ENCODE assay signal across 23 cellular contexts in the genomic region with DNA sequence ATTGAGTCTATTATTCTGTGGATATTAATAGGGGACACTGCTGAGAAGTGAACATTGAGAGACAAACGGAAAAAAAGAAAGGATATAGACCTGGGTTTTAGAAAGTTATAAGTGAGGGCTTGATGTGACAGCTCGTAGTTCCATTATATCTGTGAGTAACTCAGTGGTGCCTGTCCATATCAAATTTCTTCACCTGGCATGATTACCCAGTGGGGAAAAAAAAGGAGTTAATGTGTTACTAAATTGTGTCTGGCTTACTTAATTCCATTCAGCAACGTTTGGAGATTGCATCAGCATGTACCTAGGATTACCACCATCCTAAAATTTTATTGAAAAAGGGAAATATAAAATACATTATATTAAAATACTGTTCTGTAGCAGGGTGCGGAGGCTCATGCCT.
DNase-seq lines count a peak whose midpoint lies in the region; ATAC-seq, FAIRE-seq and TF ChIP-seq lines count a peak whose summit lies in the region.
"Had no signal": no experiment of that assay in that cellular context is flagged by ENCODE, and none has a peak within 500 bp of the region (broad histone marks: within the 10 kb centered on the region; RNA-seq: fewer than 3 reads in every experiment).

No MANE protein-coding gene starts in this region.

- in situ Hi-C loops in HepG2 (cut with HindIII; ENCODE audit: extremely low pct_ligation_motif_present, low pct_unique_long_range_greater_than_20kb), result no loop called here

- H4K20me1 ChIP-seq in HepG2 (ENCODE audit: insufficient read depth, low read length), result no peaks in the 10 kb centered on the region
- H4K20me1 ChIP-seq: BLaER1 treated with 17β-estradiol and CSF1 and Interleukin-3, amounts not matched to agents 10 nM and 100 nM had no signal

- peak overlapping the region; percentile 32 to 39 for H3K27ac ChIP-seq in liver (ENCODE audit: low read depth in 1 of 2, low read length in 2 of 2)
- H3K27ac ChIP-seq in HepG2 (ENCODE audit: extremely low read length, insufficient read depth, low read length), result no peak overlapping the region
- peak overlapping the region in 2 of 3 donors; percentile 67 to 78 for H3K27ac ChIP-seq in right lobe of liver
- H3K27ac ChIP-seq: 22Rv1; A549; BLaER1 treated with 17β-estradiol and CSF1 and Interleukin-3, amounts not matched to agents 10 nM and 100 nM; C4-2B had no signal

- no peak for DNase-seq in HepG2 (ENCODE audit: low spot score)
- DNase-seq in HuH-7 (ENCODE audit: low spot score), result peak; percentile 9
- peak; percentile 11 for DNase-seq in left kidney (ENCODE audit: low read depth, low spot score)
- no peak for DNase-seq in right lobe of liver
- no peak for DNase-seq in dermis blood vessel endothelial cell
- no peak for DNase-seq in NCI-H1417 (lab: John Stamatoyannopoulos, UW)
- DNase-seq: AML-193; Caco-2; Calu3; CD4-positive, alpha-beta T cell; CD8-positive, alpha-beta T cell; DMS79 treated with DMSO at 0.1 percent for 48 hours; GF-D8 had no signal

- H3K4me2 ChIP-seq in HepG2 (ENCODE audit: low read depth, low read length), result no peak overlapping the region
- H3K4me2 ChIP-seq: A549; BLaER1 treated with 17β-estradiol and CSF1 and Interleukin-3, amounts not matched to agents 10 nM and 100 nM had no signal

- no peak for TF ChIP-seq EP300 in HepG2 (IDR thresholded peaks at IDR 0.05; ENCODE audit: low read depth in 2 of 2, low read length in 2 of 2)
- no peak for TF ChIP-seq EP300 in HepG2 (CRISPR knock-in tag; IDR thresholded peaks at IDR 0.05; ENCODE audit: borderline replicate concordance)

- CTCF ChIA-PET in HepG2 (lab: Yijun Ruan, JAX; ENCODE audit: low intra/inter-chr PET ratio, low total read pairs), result no interaction called here

- H3K4me3 ChIP-seq in liver (ENCODE audit: low read depth in 1 of 3, low read length in 3 of 3), result peak overlapping the region in 1 of 3 donors; percentile 5
- H3K4me3 ChIP-seq in HepG2 (replicated peaks in 1 of 3; ENCODE audit: insufficient read depth in 1 of 3, low read depth in 2 of 3, low read length in 3 of 3), result no peak overlapping the region
- H3K4me3 ChIP-seq in right lobe of liver, result peak overlapping the region in 2 of 3 donors; percentile 12 to 21
- H3K4me3 ChIP-seq: A549; BLaER1 treated with 17β-estradiol and CSF1 and Interleukin-3, amounts not matched to agents 10 nM and 100 nM had no signal

- H3K36me3 ChIP-seq in liver (ENCODE audit: control insufficient read depth in 4 of 4, insufficient read depth in 3 of 4, low read depth in 1 of 4, low read length in 3 of 4) (no peaks in the 10 kb centered on the region), HepG2 (replicated peaks in 1 of 2; ENCODE audit: control insufficient read depth in 1 of 2, insufficient read depth in 2 of 2, low read length in 2 of 2) (no peaks in the 10 kb centered on the region), right lobe of liver (no peaks in the 10 kb centered on the region)
- H3K36me3 ChIP-seq: BLaER1 treated with 17β-estradiol and CSF1 and Interleukin-3, amounts not matched to agents 10 nM and 100 nM had no signal

- H3K79me2 ChIP-seq in HepG2 (ENCODE audit: insufficient read depth, low read length), result no peaks in the 10 kb centered on the region

- TF ChIP-seq POLR2A in HepG2 (IDR thresholded peaks at IDR 0.05; ENCODE audit: insufficient read depth in 1 of 2, low read depth in 2 of 2, low read length in 2 of 2) (no peak), right lobe of liver (IDR thresholded peaks at IDR 0.05) (peak; percentile 51)

- BruUV-seq in HepG2 (replicated peaks; lab: Mats Ljungman, UMichigan), result no TSS peak

- no peak for TF ChIP-seq CTCF in liver (IDR thresholded peaks at IDR 0.05; ENCODE audit: low read depth, low read length, missing input control)
- no peak for TF ChIP-seq CTCF in HepG2 (CRISPR knock-in tag; IDR thresholded peaks at IDR 0.05)
- no peak for TF ChIP-seq CTCF in right lobe of liver (IDR thresholded peaks at IDR 0.05)

- intact Hi-C loops in HepG2 (cut with micrococcal nuclease; ENCODE audit: unreplicated experiment) (no loop called here), right lobe of liver (cut with DNase I) (no loop called here)

- no peak overlapping the region for H3K9ac ChIP-seq in liver (ENCODE audit: low read depth in 1 of 2, low read length in 2 of 2)
- H3K9ac ChIP-seq in HepG2 (ENCODE audit: insufficient read depth, low read depth, low read length), result no peak overlapping the region
- H3K9ac ChIP-seq: BLaER1 treated with 17β-estradiol and CSF1 and Interleukin-3, amounts not matched to agents 10 nM and 100 nM had no signal

- no peak overlapping the region for H2AFZ ChIP-seq in HepG2 (ENCODE audit: low read length)

- H3K27me3 ChIP-seq in liver (ENCODE audit: control insufficient read depth in 4 of 4, insufficient read depth in 4 of 4, low read length in 3 of 4), result no peaks in the 10 kb centered on the region
- H3K27me3 ChIP-seq in HepG2 (ENCODE audit: control insufficient read depth in 1 of 2, insufficient read depth in 2 of 2, low read length in 2 of 2), result no peaks in the 10 kb centered on the region
- H3K27me3 ChIP-seq in right lobe of liver, result no peaks in the 10 kb centered on the region
- H3K27me3 ChIP-seq: BLaER1 treated with 17β-estradiol and CSF1 and Interleukin-3, amounts not matched to agents 10 nM and 100 nM had no signal

- no peak for FAIRE-seq in HepG2 (lab: Jason Lieb, UNC)
- FAIRE-seq: A549, D721Med, G401.6, GM12891, GM19239 had no signal

- peak; percentile 25 to 27 for TF ChIP-seq RAD21 in liver (IDR thresholded peaks at IDR 0.05)
- no peak for TF ChIP-seq RAD21 in HepG2 (CRISPR knock-in tag; IDR thresholded peaks at IDR 0.05)

- ATAC-seq in HepG2 (no peak), right lobe of liver (peak; percentile 87 to 94 (median 90)), HG02840 (IDR thresholded peaks at IDR 0.05; ENCODE audit: low FRiP score, unreplicated experiment) (no peak)
- ATAC-seq: A549; CD8-positive, alpha-beta T cell had no signal

- POLR2A ChIA-PET in HepG2 (lab: Yijun Ruan, JAX), result no interaction called here

- H3K4me1 ChIP-seq in liver (ENCODE audit: control insufficient read depth in 4 of 4, insufficient read depth in 4 of 4, low read length in 3 of 4), result peaks cover 10 to 14% (median 12%) of the 10 kb centered on the region in 4 donors
- H3K4me1 ChIP-seq in HepG2 (ENCODE audit: insufficient read depth, low read length), result no peaks in the 10 kb centered on the region
- peaks cover 0 to 24% (median 0%) of the 10 kb centered on the region in 4 donors for H3K4me1 ChIP-seq in right lobe of liver
- H3K4me1 ChIP-seq: A549; BLaER1 treated with 17β-estradiol and CSF1 and Interleukin-3, amounts not matched to agents 10 nM and 100 nM; Caco-2 had no signal

- 34% methylated on average over 4 of the region's 4 CpGs for whole genome bisulfite sequencing in liver
- 10% methylated on average over 4 of the region's 4 CpGs for WGBS in HepG2 (ENCODE audit: low lambda C conversion rate)
- 19% methylated on average over 4 of the region's 4 CpGs for WGBS in right lobe of liver (ENCODE audit: insufficient coverage, low coverage, low lambda C conversion rate, missing lambda C conversion rate)

- H3K9me3 ChIP-seq in liver (ENCODE audit: control insufficient read depth in 4 of 4, low read length in 3 of 4), result no peaks in the 10 kb centered on the region
- H3K9me3 ChIP-seq in HepG2 (ENCODE audit: low read length), result 0 out of 2 replicates have a peak, but pooled peaks cover 6% of the 10 kb centered on the region
- no peaks in the 10 kb centered on the region for H3K9me3 ChIP-seq in right lobe of liver
- H3K9me3 ChIP-seq: A549; BLaER1 treated with 17β-estradiol and CSF1 and Interleukin-3, amounts not matched to agents 10 nM and 100 nM; Caco-2 had no signal

TF ChIP-seq in liver, 16 proteins besides CTCF, POLR2A, EP300 and RAD21 (continues in another document):
- TF ChIP-seq MAX (IDR thresholded peaks at IDR 0.05) (peak; percentile 27), YY1 (IDR thresholded peaks at IDR 0.05) (peak; percentile 61), NR2F2 (IDR thresholded peaks at IDR 0.05) (no peak)
- TF ChIP-seq, protein P1, sequence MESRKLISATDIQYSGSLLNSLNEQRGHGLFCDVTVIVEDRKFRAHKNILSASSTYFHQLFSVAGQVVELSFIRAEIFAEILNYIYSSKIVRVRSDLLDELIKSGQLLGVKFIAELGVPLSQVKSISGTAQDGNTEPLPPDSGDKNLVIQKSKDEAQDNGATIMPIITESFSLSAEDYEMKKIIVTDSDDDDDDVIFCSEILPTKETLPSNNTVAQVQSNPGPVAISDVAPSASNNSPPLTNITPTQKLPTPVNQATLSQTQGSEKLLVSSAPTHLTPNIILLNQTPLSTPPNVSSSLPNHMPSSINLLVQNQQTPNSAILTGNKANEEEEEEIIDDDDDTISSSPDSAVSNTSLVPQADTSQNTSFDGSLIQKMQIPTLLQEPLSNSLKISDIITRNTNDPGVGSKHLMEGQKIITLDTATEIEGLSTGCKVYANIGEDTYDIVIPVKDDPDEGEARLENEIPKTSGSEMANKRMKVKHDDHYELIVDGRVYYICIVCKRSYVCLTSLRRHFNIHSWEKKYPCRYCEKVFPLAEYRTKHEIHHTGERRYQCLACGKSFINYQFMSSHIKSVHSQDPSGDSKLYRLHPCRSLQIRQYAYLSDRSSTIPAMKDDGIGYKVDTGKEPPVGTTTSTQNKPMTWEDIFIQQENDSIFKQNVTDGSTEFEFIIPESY (IDR thresholded peaks at IDR 0.05), result peak; percentile 33

TF ChIP-seq in HepG2, 621 proteins besides CTCF, POLR2A, EP300 and RAD21:
- TF ChIP-seq SP5 (CRISPR knock-in tag; IDR thresholded peaks at IDR 0.05; ENCODE audit: borderline replicate concordance, low read depth) (no peak), HOXD1 (CRISPR knock-in tag; IDR thresholded peaks at IDR 0.05) (no peak), ZNF75D (CRISPR knock-in tag; IDR thresholded peaks at IDR 0.05; ENCODE audit: borderline replicate concordance) (no peak), SMARCE1 (IDR thresholded peaks at IDR 0.05; ENCODE audit: borderline replicate concordance) (no peak)
- TF ChIP-seq, protein P2, sequence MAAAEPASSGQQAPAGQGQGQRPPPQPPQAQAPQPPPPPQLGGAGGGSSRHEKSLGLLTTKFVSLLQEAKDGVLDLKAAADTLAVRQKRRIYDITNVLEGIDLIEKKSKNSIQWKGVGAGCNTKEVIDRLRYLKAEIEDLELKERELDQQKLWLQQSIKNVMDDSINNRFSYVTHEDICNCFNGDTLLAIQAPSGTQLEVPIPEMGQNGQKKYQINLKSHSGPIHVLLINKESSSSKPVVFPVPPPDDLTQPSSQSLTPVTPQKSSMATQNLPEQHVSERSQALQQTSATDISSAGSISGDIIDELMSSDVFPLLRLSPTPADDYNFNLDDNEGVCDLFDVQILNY (CRISPR knock-in tag; conservative IDR thresholded peaks at IDR 0.05), result no peak

Comparison
In these comparisons a context has a peak if more than half of its experiments do, and no peak if none do; other contexts are left out.
1. H3K4me3 ChIP-seq: peak in right lobe of liver (2 of 3); none in HepG2 (0 of 3).
2. ATAC-seq: peak in right lobe of liver (4 of 4); none in HepG2 (single experiment) and HG02840 (single experiment).
3. DNase-seq: peak in HuH-7 (single experiment) and left kidney (single experiment); none in HepG2 (single experiment), right lobe of liver (0 of 3), dermis blood vessel endothelial cell (single experiment) and NCI-H1417 (0 of 3).